18 cellular contexts compared by ENCODE assay signal in genomic region chr21:20254964-20255363, GRCh38.
DNase-seq lines count a peak whose midpoint lies in the region; ATAC-seq, FAIRE-seq and TF ChIP-seq lines count a peak whose summit lies in the region.
"Had no signal": no experiment of that assay in that cellular context is flagged by ENCODE, and none has a peak within 500 bp of the region (broad histone marks: within the 10 kb centered on the region; RNA-seq: fewer than 3 reads in every experiment).

No MANE protein-coding gene starts in this region.

- TF ChIP-seq CTCF in kidney (IDR thresholded peaks at IDR 0.05; ENCODE audit: borderline replicate concordance, extremely low read depth, insufficient read depth) (no peak), PC-3 (conservative IDR thresholded peaks at IDR 0.05; ENCODE audit: low read depth, low read length) (no peak)

- H3K9me3 ChIP-seq in kidney (ENCODE audit: control insufficient read depth in 1 of 2, low read length in 2 of 2) = no peaks in the 10 kb centered on the region
- H3K9me3 ChIP-seq in PC-3 (ENCODE audit: low read length) = no peaks in the 10 kb centered on the region
- H3K9me3 ChIP-seq: BLaER1 had no signal

- H3K27me3 ChIP-seq in PC-3 (ENCODE audit: low read length) = no peaks in the 10 kb centered on the region
- H3K27me3 ChIP-seq: BLaER1 had no signal

- H3K4me3 ChIP-seq in kidney (ENCODE audit: low read length in 2 of 2) (no peak overlapping the region), PC-3 (ENCODE audit: low read length) (no peak overlapping the region)
- H3K4me3 ChIP-seq: BLaER1, GM23338 had no signal

- H3K9ac ChIP-seq in kidney (ENCODE audit: low read length in 2 of 2) (no peak overlapping the region), PC-3 (ENCODE audit: low read length) (no peak overlapping the region)
- H3K9ac ChIP-seq: BLaER1 had no signal

- intact Hi-C loops in kidney (cut with DNase I) = no loop called here
- intact Hi-C loops in PC-3 (cut with micrococcal nuclease) = no loop called here

- no peak overlapping the region for H2AFZ ChIP-seq in PC-3 (ENCODE audit: low read length)
- H2AFZ ChIP-seq: GM23338 had no signal

- no peak overlapping the region for H3K4me2 ChIP-seq in PC-3 (ENCODE audit: low read length)
- H3K4me2 ChIP-seq: BLaER1, GM23338 had no signal

- H3F3A ChIP-seq in PC-3 (ENCODE audit: low read length, unreplicated experiment) = no peaks in the 10 kb centered on the region

- FAIRE-seq in colon (lab: Jason Lieb, UNC) = peak; percentile 28
- peak; percentile 25 for FAIRE-seq in kidney (lab: Jason Lieb, UNC)
- FAIRE-seq: GM12892, GM19239 had no signal

- CTCF ChIA-PET in PC-3 (lab: Charles Lee) = no interaction called here

- no TSS peak for BruUV-seq in PC-3 (replicated peaks; lab: Mats Ljungman, UMichigan)

- no peak for ATAC-seq in HG02970 (IDR thresholded peaks at IDR 0.05; ENCODE audit: low FRiP score, unreplicated experiment)
- ATAC-seq in PC-3 = no peak
- no peak for ATAC-seq in GM21515 (IDR thresholded peaks at IDR 0.05; ENCODE audit: unreplicated experiment)
- ATAC-seq: GM23338, HCT116 had no signal

- no peaks in the 10 kb centered on the region for H3K79me2 ChIP-seq in PC-3 (ENCODE audit: low read length)

- H3K27ac ChIP-seq in kidney (ENCODE audit: low read depth in 2 of 2, low read length in 2 of 2) (no peak overlapping the region), PC-3 (ENCODE audit: low read length) (no peak overlapping the region)
- H3K27ac ChIP-seq: BLaER1, C4-2B had no signal

- DNase-seq in OCI-M1 (lab: John Stamatoyannopoulos, UW) (peak; percentile 76), kidney (no peak), PC-3 (no peak)
- DNase-seq: Calu3; CD4-positive, CD25-positive, alpha-beta regulatory T cell; CD8-positive, alpha-beta memory T cell; DMS53; DMS79 treated with DMSO at 0.1 percent for 48 hours; H9 had no signal

- POLR2A ChIA-PET in PC-3 (lab: Charles Lee; ENCODE audit: unreplicated experiment) = no interaction called here

- H3K9me2 ChIP-seq in PC-3 (replicated peaks; ENCODE audit: low read length) = no peaks in the 10 kb centered on the region

- H3K4me1 ChIP-seq in kidney (ENCODE audit: control insufficient read depth in 1 of 2, insufficient read depth in 1 of 2, low read depth in 1 of 2, low read length in 2 of 2) (no peaks in the 10 kb centered on the region), PC-3 (ENCODE audit: insufficient read depth, low read length) (no peaks in the 10 kb centered on the region)
- H3K4me1 ChIP-seq: BLaER1 had no signal

- H3K36me3 ChIP-seq in kidney (ENCODE audit: control insufficient read depth in 1 of 2, insufficient read depth in 2 of 2, low read length in 2 of 2) = no peaks in the 10 kb centered on the region
- no peaks in the 10 kb centered on the region for H3K36me3 ChIP-seq in PC-3 (ENCODE audit: low read depth, low read length)
- H3K36me3 ChIP-seq: BLaER1 had no signal

- H4K20me1 ChIP-seq in PC-3 (ENCODE audit: low read length) = no peaks in the 10 kb centered on the region
- H4K20me1 ChIP-seq: BLaER1 had no signal
